Comparison of ENCODE assay signal across 8 cellular contexts in the genomic region with DNA sequence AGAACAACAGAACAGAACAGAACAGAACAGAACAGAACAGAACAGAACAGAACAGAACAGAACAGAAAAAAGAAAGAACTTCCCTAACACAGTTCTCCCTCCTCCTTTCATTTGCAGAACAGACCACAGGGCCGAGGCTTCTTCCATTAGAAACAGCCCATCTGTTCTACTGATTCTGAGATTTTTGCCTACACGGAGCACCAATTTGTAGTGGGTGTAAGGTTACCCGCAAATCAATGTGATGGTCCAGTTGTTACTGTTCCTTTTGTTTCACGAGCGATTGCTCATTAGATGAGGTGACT. TPM values are rescaled to one million over a fixed set of nuclear protein-coding genes. Genes with fewer than 3 reads are reported as not detected.
DNase-seq lines count a peak whose midpoint lies in the region; ATAC-seq and TF ChIP-seq lines count a peak whose summit lies in the region.

No MANE protein-coding gene starts in this region.

- H3K9ac ChIP-seq in Loucy (ENCODE audit: low read depth, low read length, poor library complexity, severe bottlenecking), result peak overlapping the region; percentile 74

- TF ChIP-seq CTCF in AG04449 (IDR thresholded peaks at IDR 0.05; ENCODE audit: insufficient read depth, low read length, missing control alignments), result no peak
- TF ChIP-seq CTCF in Loucy (conservative IDR thresholded peaks at IDR 0.05; ENCODE audit: low read length), result no peak
- TF ChIP-seq CTCF in coronary artery (IDR thresholded peaks at IDR 0.05), result no peak

- no peaks in the 10 kb centered on the region for H3K9me2 ChIP-seq in Loucy (replicated peaks; ENCODE audit: low read depth, low read length)

- H3K4me3 ChIP-seq in AG04449 (ENCODE audit: low read depth, low read length), result peak overlapping the region; percentile 65
- H3K4me3 ChIP-seq in Loucy (ENCODE audit: low read length, poor library complexity, severe bottlenecking), result peak overlapping the region; percentile 83
- H3K4me3 ChIP-seq in coronary artery, result peak overlapping the region; percentile 94
- peak overlapping the region; percentile 26 to 94 for H3K4me3 ChIP-seq in muscle layer of duodenum (ENCODE audit: low read depth in 1 of 2, low read length in 2 of 2)

- no peaks in the 10 kb centered on the region for H4K20me1 ChIP-seq in Loucy (ENCODE audit: insufficient read depth, low read length, poor library complexity, severe bottlenecking)

- no peaks in the 10 kb centered on the region for H3F3A ChIP-seq in Loucy (ENCODE audit: low read depth)

- H3K4me1 ChIP-seq in Loucy (ENCODE audit: insufficient read depth, low read length, poor library complexity, severe bottlenecking), result peaks cover 39% of the 10 kb centered on the region
- H3K4me1 ChIP-seq in muscle layer of duodenum (ENCODE audit: control insufficient read depth in 1 of 2, insufficient read depth in 2 of 2, low read length in 2 of 2), result peaks cover 12 to 29% of the 10 kb centered on the region in 2 donors

- POLR2A ChIA-PET in AG04449 (lab: Yijun Ruan, JAX), result interaction anchor here (1.0 to 1.7 kb wide), 5 partner anchors 10 to 61 kb away, joined by 3 to 6 read pairs (median 4); no protein-coding TSS in a partner anchor

- H3K79me2 ChIP-seq in Loucy (ENCODE audit: insufficient read depth, low read length), result peaks cover 20% of the 10 kb centered on the region

- H3K27ac ChIP-seq in coronary artery, result peak overlapping the region; percentile 93 to 95
- H3K27ac ChIP-seq in muscle layer of duodenum (ENCODE audit: low read length), result peak overlapping the region; percentile 11

- H3K36me3 ChIP-seq in Loucy (ENCODE audit: insufficient read depth, low read length) (no peaks in the 10 kb centered on the region), muscle layer of duodenum (ENCODE audit: control insufficient read depth in 1 of 2, insufficient read depth in 2 of 2, low read length in 2 of 2) (no peaks in the 10 kb centered on the region)

- H3K27me3 ChIP-seq in Loucy (ENCODE audit: insufficient read depth, low read length, poor library complexity, severe bottlenecking), result no peaks in the 10 kb centered on the region
- no peaks in the 10 kb centered on the region for H3K27me3 ChIP-seq in muscle layer of duodenum (ENCODE audit: low read depth, low read length)

- H3K9me3 ChIP-seq in Loucy (ENCODE audit: insufficient read depth, low read depth, low read length) (no peaks in the 10 kb centered on the region), muscle layer of duodenum (ENCODE audit: control insufficient read depth in 1 of 2, low read length in 2 of 2) (no peaks in the 10 kb centered on the region)

- ATAC-seq in GM19467 (IDR thresholded peaks at IDR 0.05; ENCODE audit: unreplicated experiment), result no peak
- ATAC-seq in GM18498 (IDR thresholded peaks at IDR 0.05; ENCODE audit: unreplicated experiment), result no peak

- H2AFZ ChIP-seq in Loucy (ENCODE audit: low read length), result peak overlapping the region; percentile 97

- DNase-seq in AG04449 (ENCODE audit: low read depth, low spot score) (no peak), coronary artery (ENCODE audit: low spot score) (no peak), mesenteric fat pad (ENCODE audit: low spot score) (no peak), LoVo (ENCODE audit: low spot score) (no peak)

- CTCF ChIA-PET in AG04449 (lab: Yijun Ruan, JAX), result interaction anchor here (0.8 to 2.6 kb wide), 7 partner anchors 10 to 234 kb away, joined by 3 to 10 read pairs (median 3); no protein-coding TSS in a partner anchor

- H3K4me2 ChIP-seq in Loucy (ENCODE audit: low read depth, low read length, poor library complexity, severe bottlenecking), result peak overlapping the region; percentile 68

RNA-seq across cellular contexts. Expression of gene OGFRL1, which starts 0.7 kb away (rescaled TPM):
- total RNA-seq in mesenteric fat pad, result 40.5 TPM
